ENCODE assay signal across 9 cellular contexts in genomic region chr1:208178091-208178529, GRCh38.
A peak's percentile ranks its signal among the peaks of the same experiment; 100 is the strongest.
DNase-seq lines count a peak whose midpoint lies in the region; ATAC-seq and TF ChIP-seq lines count a peak whose summit lies in the region.
"Had no signal": no experiment of that assay in that cellular context is flagged by ENCODE, and none has a peak within 500 bp of the region (broad histone marks: within the 10 kb centered on the region; RNA-seq: fewer than 3 reads in every experiment).

No MANE protein-coding gene starts in this region.

- H3K4me1 Mint-ChIP-seq in type B pancreatic cell (ENCODE audit: unreplicated experiment) = peaks cover 78% of the 10 kb centered on the region

- H3K4me2 ChIP-seq in hepatocyte = peak overlapping the region; percentile 51

- TF ChIP-seq CTCF in hepatocyte (IDR thresholded peaks at IDR 0.05; ENCODE audit: poor library complexity) (no peak), type B pancreatic cell (conservative IDR thresholded peaks at IDR 0.05) (no peak)

- peak overlapping the region; percentile 91 for H3K27ac Mint-ChIP-seq in type B pancreatic cell

- H4K20me1 ChIP-seq in hepatocyte (ENCODE audit: insufficient read depth, poor library complexity, severe bottlenecking) = no peaks in the 10 kb centered on the region

- peaks cover 13% of the 10 kb centered on the region for H3K36me3 Mint-ChIP-seq in type B pancreatic cell

- no peaks in the 10 kb centered on the region for H3K9me3 Mint-ChIP-seq in type B pancreatic cell

- no peaks in the 10 kb centered on the region for H3K36me3 ChIP-seq in hepatocyte (replicated peaks; ENCODE audit: insufficient read depth, low read depth)
- H3K36me3 ChIP-seq: gastrocnemius medialis had no signal

- H3K79me2 ChIP-seq in hepatocyte = no peaks in the 10 kb centered on the region

- H3K9me3 ChIP-seq in hepatocyte (ENCODE audit: low read depth) = no peaks in the 10 kb centered on the region
- H3K9me3 ChIP-seq: gastrocnemius medialis had no signal

- no peaks in the 10 kb centered on the region for H3K27me3 ChIP-seq in hepatocyte
- H3K27me3 ChIP-seq: gastrocnemius medialis had no signal

- no peaks in the 10 kb centered on the region for H3K9me2 ChIP-seq in hepatocyte (replicated peaks; ENCODE audit: insufficient read depth)

- DNase-seq in NCI-H187 treated with DMSO at 0.1 percent for 48 hours (lab: John Stamatoyannopoulos, UW) (peak; percentile 30), NCI-H187 (lab: John Stamatoyannopoulos, UW) (no peak), NCI-H748 (lab: John Stamatoyannopoulos, UW; ENCODE audit: unreplicated experiment) (peak; percentile 78), hepatocyte (ENCODE audit: low spot score) (peak; percentile 51), type B pancreatic cell (ENCODE audit: extremely low spot score, unreplicated experiment) (no peak), activated T-cell treated with anti-CD3 and anti-CD28 coated beads for 4 hours (no peak)
- DNase-seq in activated effector memory CD4-positive, alpha-beta T cell treated with Interleukin-2 at 50 U/mL for 16 hours = no peak
- DNase-seq: gastrocnemius medialis had no signal

- ATAC-seq in GM21367 (IDR thresholded peaks at IDR 0.05; ENCODE audit: unreplicated experiment) = no peak

- H3K4me3 Mint-ChIP-seq in type B pancreatic cell = peak overlapping the region; percentile 36

- no peaks in the 10 kb centered on the region for H3K27me3 Mint-ChIP-seq in type B pancreatic cell

- 75% methylated on average over 2 of the region's 2 CpGs for WGBS in hepatocyte (ENCODE audit: low lambda C conversion rate, missing lambda C conversion rate)

- peaks cover 73% of the 10 kb centered on the region for H3K4me1 ChIP-seq in hepatocyte (ENCODE audit: insufficient read depth)

- H2AFZ ChIP-seq in hepatocyte = no peak overlapping the region

- H3K27ac ChIP-seq in hepatocyte = peak overlapping the region; percentile 89
- H3K27ac ChIP-seq: gastrocnemius medialis had no signal

- H3K4me3 ChIP-seq in hepatocyte = no peak overlapping the region
- H3K4me3 ChIP-seq: gastrocnemius medialis had no signal

Comparison
In these comparisons a context has a peak if more than half of its experiments do, and no peak if none do; other contexts are left out.
1. DNase-seq: peak in NCI-H187 treated with DMSO at 0.1 percent for 48 hours (single experiment), NCI-H748 (single experiment) and hepatocyte (single experiment); none in NCI-H187 (0 of 2), type B pancreatic cell (single experiment), activated effector memory CD4-positive, alpha-beta T cell treated with Interleukin-2 at 50 U/mL for 16 hours (single experiment) and activated T-cell treated with anti-CD3 and anti-CD28 coated beads for 4 hours (single experiment).